ENCODE assay signal across 11 cellular contexts in the genomic region with DNA sequence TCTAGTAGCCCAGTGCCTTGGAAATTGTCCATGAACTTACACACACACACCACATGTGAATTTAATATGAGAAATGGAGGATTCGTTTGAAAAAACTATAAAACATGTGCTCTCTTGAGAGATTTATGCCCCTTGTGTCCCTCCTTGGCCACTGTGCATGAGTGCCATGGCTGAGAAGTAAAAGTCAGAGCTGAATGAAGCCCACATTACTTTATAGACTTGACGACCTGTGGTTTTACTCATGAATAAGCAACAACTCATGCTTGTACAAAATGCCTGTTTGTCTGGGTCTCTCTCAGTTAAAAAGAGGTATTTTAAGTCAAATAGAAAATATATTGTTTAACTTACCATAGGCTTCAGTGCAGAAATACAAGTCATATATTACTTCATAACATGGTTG.
DNase-seq lines count a peak whose midpoint lies in the region; ATAC-seq and TF ChIP-seq lines count a peak whose summit lies in the region.
"Had no signal": no experiment of that assay in that cellular context is flagged by ENCODE, and none has a peak within 500 bp of the region (broad histone marks: within the 10 kb centered on the region; RNA-seq: fewer than 3 reads in every experiment).

No MANE protein-coding gene starts in this region.

- peaks cover 41% of the 10 kb centered on the region for H3K4me1 ChIP-seq in GM23248 (ENCODE audit: insufficient read depth)
- no peaks in the 10 kb centered on the region for H3K4me1 ChIP-seq in uterus

- no peaks in the 10 kb centered on the region for H3K9me2 ChIP-seq in GM23248 (ENCODE audit: insufficient read depth)

- in situ Hi-C loops in GM23248 (cut with MboI) = no loop called here

- H3K4me3 ChIP-seq in GM23248 (no peak overlapping the region), uterus (no peak overlapping the region)
- H3K4me3 ChIP-seq: dorsolateral prefrontal cortex had no signal

- H3K27ac Mint-ChIP-seq in naive B cell = no peak overlapping the region
- H3K27ac Mint-ChIP-seq: stimulated activated naive CD8-positive, alpha-beta T cell treated with anti-CD3 and anti-CD28 coated beads, Interleukin-15, amount 100 ng/mL, for 72 hours had no signal

- H3K9me3 ChIP-seq in GM23248 (ENCODE audit: low read depth) = peaks cover 3% of the 10 kb centered on the region
- H3K9me3 ChIP-seq in uterus = no peaks in the 10 kb centered on the region

- peaks cover 0 to 9% (median 0%) of the 10 kb centered on the region in 7 donors for H3K9me3 Mint-ChIP-seq in naive B cell

- WGBS in GM23248 (ENCODE audit: low coverage in 1 of 2, low lambda C conversion rate in 2 of 2, missing lambda C conversion rate in 2 of 2), 2 experiments = 10 to 17% methylated on average over 2 of the region's 2 CpGs

- H3K9ac ChIP-seq in GM23248 = no peak overlapping the region

- peaks cover 22% of the 10 kb centered on the region; the same call in 1 of the 2 replicates for H3K79me2 ChIP-seq in GM23248 (ENCODE audit: insufficient read depth)

- ATAC-seq in GM18868 (IDR thresholded peaks at IDR 0.05; ENCODE audit: unreplicated experiment) (peak; percentile 99), HG03460 (IDR thresholded peaks at IDR 0.05; ENCODE audit: unreplicated experiment) (peak; percentile 94), naive B cell (ENCODE audit: low read depth in 2 of 2) (peak; percentile 71 to 74)
- ATAC-seq: right cardiac atrium; stimulated activated naive CD8-positive, alpha-beta T cell treated with anti-CD3 and anti-CD28 coated beads, Interleukin-15, amount 100 ng/mL, for 72 hours had no signal

- peak overlapping the region; percentile 49 for H2AFZ ChIP-seq in GM23248

- peak; percentile 30 for DNase-seq in GM23248
- DNase-seq in naive B cell = no peak
- no peak for DNase-seq in uterus
- DNase-seq in activated CD4-positive, alpha-beta T cell treated with anti-CD3 and anti-CD28 coated beads for 1 hour = no peak
- DNase-seq in globus pallidus (ENCODE audit: low spot score) = no peak
- DNase-seq in activated CD8-positive, alpha-beta memory T cell treated with anti-CD3 and anti-CD28 coated beads, Interleukin-2, amount 50 U/mL, for 48 hours = no peak
- DNase-seq: dorsolateral prefrontal cortex; right cardiac atrium; stimulated activated naive CD8-positive, alpha-beta T cell treated with anti-CD3 and anti-CD28 coated beads, Interleukin-15, amount 100 ng/mL, for 72 hours had no signal

- H3K27me3 ChIP-seq in GM23248 (replicated peaks; ENCODE audit: insufficient read depth) (no peaks in the 10 kb centered on the region), uterus (no peaks in the 10 kb centered on the region)
- H3K27me3 ChIP-seq: dorsolateral prefrontal cortex had no signal

- no peak overlapping the region for H3K4me2 ChIP-seq in GM23248 (ENCODE audit: unreplicated experiment)

- TF ChIP-seq CTCF in uterus (IDR thresholded peaks at IDR 0.05) = no peak

- H3K4me3 Mint-ChIP-seq in naive B cell = peak overlapping the region in 1 of 8 donors; percentile 22
- H3K4me3 Mint-ChIP-seq: stimulated activated naive CD8-positive, alpha-beta T cell treated with anti-CD3 and anti-CD28 coated beads, Interleukin-15, amount 100 ng/mL, for 72 hours had no signal

- no peaks in the 10 kb centered on the region for H3K27me3 Mint-ChIP-seq in naive B cell
- H3K27me3 Mint-ChIP-seq: stimulated activated naive CD8-positive, alpha-beta T cell treated with anti-CD3 and anti-CD28 coated beads, Interleukin-15, amount 100 ng/mL, for 72 hours had no signal

- no peaks in the 10 kb centered on the region for H3K36me3 Mint-ChIP-seq in naive B cell

- H3K27ac ChIP-seq in GM23248 (no peak overlapping the region), uterus (no peak overlapping the region)
- H3K27ac ChIP-seq: dorsolateral prefrontal cortex had no signal

- H3F3A ChIP-seq in GM23248 (ENCODE audit: insufficient read depth) = no peaks in the 10 kb centered on the region

- H4K20me1 ChIP-seq in GM23248 (ENCODE audit: insufficient read depth) = no peaks in the 10 kb centered on the region

- intact Hi-C loops in uterus (cut with DNase I; ENCODE audit: low total_unique reads) = no loop called here

- TF ChIP-seq POLR2A in uterus (IDR thresholded peaks at IDR 0.05) = no peak

- peaks cover 27 to 41% (median 37%) of the 10 kb centered on the region in 3 donors for H3K4me1 Mint-ChIP-seq in naive B cell

- H3K36me3 ChIP-seq in GM23248 (ENCODE audit: low read depth) (no peaks in the 10 kb centered on the region), uterus (no peaks in the 10 kb centered on the region)
